In the genomic region with DNA sequence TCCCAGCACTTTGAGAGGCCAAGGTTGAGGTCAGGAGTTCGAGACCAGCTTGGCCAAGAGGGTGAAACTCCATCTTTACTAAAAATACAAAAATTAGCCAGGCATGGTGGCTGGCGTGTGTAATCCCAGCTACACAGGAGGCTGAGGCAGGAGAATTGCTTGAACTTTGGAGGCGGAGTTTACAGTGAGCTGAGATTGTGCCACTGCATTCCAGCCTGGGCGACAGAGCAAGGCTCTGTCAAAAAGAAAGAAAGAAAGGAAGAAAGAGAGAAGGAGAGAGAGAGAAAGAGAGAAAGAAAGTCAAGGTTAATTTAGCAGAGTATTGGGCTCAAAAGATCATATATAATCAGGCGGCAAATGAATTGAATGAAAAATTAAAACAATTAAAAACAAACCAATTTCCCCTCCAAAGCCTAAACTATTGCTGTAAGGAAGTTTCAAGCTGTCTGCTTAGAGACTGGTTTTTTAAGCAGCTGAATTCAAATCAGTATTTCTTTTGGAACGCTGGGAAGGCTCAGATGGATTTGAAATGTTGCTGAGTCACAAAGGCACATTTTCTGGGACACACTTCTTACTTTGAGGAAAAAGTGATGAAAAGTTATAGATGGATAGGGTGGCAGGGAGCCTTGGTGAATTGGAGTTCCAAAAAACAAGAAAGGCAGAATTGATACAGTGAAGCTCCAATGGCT, we compare ENCODE assay signal across 10 cellular contexts.
DNase-seq lines count a peak whose midpoint lies in the region; ATAC-seq and TF ChIP-seq lines count a peak whose summit lies in the region.
"Had no signal": no experiment of that assay in that cellular context is flagged by ENCODE, and none has a peak within 500 bp of the region (broad histone marks: within the 10 kb centered on the region; RNA-seq: fewer than 3 reads in every experiment).

No MANE protein-coding gene starts in this region.

- H3K79me1 ChIP-seq in trophoblast cell (ENCODE audit: low read length) = peaks cover 10% of the 10 kb centered on the region

- H3K9me2 ChIP-seq in SK-N-SH (no peaks in the 10 kb centered on the region), Karpas-422 (replicated peaks; ENCODE audit: insufficient read depth, low read length) (no peaks in the 10 kb centered on the region)

- H2BK120ac ChIP-seq in trophoblast cell (ENCODE audit: insufficient read depth, low read length, poor library complexity) = peak overlapping the region; percentile 72

- no peak overlapping the region for H2AK5ac ChIP-seq in trophoblast cell (ENCODE audit: low read length)

- peak overlapping the region; percentile 23 for H4K8ac ChIP-seq in trophoblast cell (ENCODE audit: low read depth, low read length)

- peak overlapping the region in 1 of 10 donors; percentile 54 for H3K4me3 Mint-ChIP-seq in naive thymus-derived CD4-positive, alpha-beta T cell

- peaks cover 0 to 5% (median 0%) of the 10 kb centered on the region in 11 donors for H3K9me3 Mint-ChIP-seq in naive thymus-derived CD4-positive, alpha-beta T cell

- peak overlapping the region; percentile 27 for H2BK12ac ChIP-seq in trophoblast cell (ENCODE audit: low read length)

- no peak overlapping the region for H3K23ac ChIP-seq in trophoblast cell (ENCODE audit: low read length)

- no peak overlapping the region for H3K4ac ChIP-seq in trophoblast cell (ENCODE audit: low read depth, low read length)

- H3F3A ChIP-seq in SK-N-SH (replicated peaks; ENCODE audit: insufficient read depth) = peaks cover 5% of the 10 kb centered on the region

- H3K18ac ChIP-seq in trophoblast cell (ENCODE audit: low read length) = no peak overlapping the region

- TF ChIP-seq POLR2A in esophagus muscularis mucosa (IDR thresholded peaks at IDR 0.05; ENCODE audit: low read depth) = no peak

- no peaks in the 10 kb centered on the region for H4K20me1 ChIP-seq in SK-N-SH (ENCODE audit: insufficient read depth)
- no peaks in the 10 kb centered on the region for H4K20me1 ChIP-seq in Karpas-422 (ENCODE audit: insufficient read depth, low read depth, low read length)

- H3K4me1 ChIP-seq in SK-N-SH (ENCODE audit: control insufficient read depth in 1 of 2, insufficient read depth in 2 of 2, low read depth in 1 of 2, low read length in 1 of 2) = peaks cover 0 to 8% of the 10 kb centered on the region in 2 experiments; a peak in 1 of 4 replicates
- H3K4me1 ChIP-seq in esophagus muscularis mucosa = peaks cover 11 to 41% (median 35%) of the 10 kb centered on the region in 4 donors
- H3K4me1 ChIP-seq in trophoblast cell (ENCODE audit: control insufficient read depth in 1 of 2, insufficient read depth in 2 of 2, low read length in 2 of 2) = peaks cover 13 to 16% of the 10 kb centered on the region in 2 experiments
- H3K4me1 ChIP-seq in Karpas-422 (ENCODE audit: low read length) = no peaks in the 10 kb centered on the region
- no peaks in the 10 kb centered on the region for H3K4me1 ChIP-seq in naive thymus-derived CD4-positive, alpha-beta T cell (ENCODE audit: control insufficient read depth in 2 of 2, insufficient read depth in 2 of 2, low read length in 2 of 2)

- H3K4me1 Mint-ChIP-seq in naive thymus-derived CD4-positive, alpha-beta T cell = peaks cover 0 to 66% (median 5%) of the 10 kb centered on the region in 7 donors

- no peak overlapping the region for H4K12ac ChIP-seq in trophoblast cell (ENCODE audit: low read depth, low read length)

- H3K36me3 Mint-ChIP-seq in naive thymus-derived CD4-positive, alpha-beta T cell = peaks cover 0 to 17% (median 0%) of the 10 kb centered on the region in 5 donors

- H3K14ac ChIP-seq in trophoblast cell (ENCODE audit: low read length) = no peak overlapping the region

- H3K4me2 ChIP-seq in SK-N-SH (peak overlapping the region; percentile 38; the same call in 1 of the 2 replicates), trophoblast cell (ENCODE audit: low read length) (no peak overlapping the region), Karpas-422 (ENCODE audit: low read depth, low read length, poor library complexity, severe bottlenecking) (no peak overlapping the region)

- WGBS in SK-N-SH (ENCODE audit: low lambda C conversion rate) = 89% methylated on average over 6 of the region's 6 CpGs
- WGBS in esophagus muscularis mucosa = 58% methylated on average over 6 of the region's 6 CpGs
- WGBS in trophoblast cell (ENCODE audit: extremely low coverage, insufficient coverage, insufficient read length) = no CpG with 5 or more reads among the region's 6 CpGs

- H3K4me3 ChIP-seq in AG10803 (ENCODE audit: low read length) (no peak overlapping the region), SK-N-SH (ENCODE audit: low read depth in 2 of 2, low read length in 1 of 2) (no peak overlapping the region), esophagus muscularis mucosa (peak overlapping the region in 1 of 4 donors; percentile 7), trophoblast cell (ENCODE audit: low read depth, low read length) (no peak overlapping the region), Karpas-422 (ENCODE audit: low read length) (no peak overlapping the region)
- no peak overlapping the region for H3K4me3 ChIP-seq in naive thymus-derived CD4-positive, alpha-beta T cell (ENCODE audit: low read length)
- H3K4me3 ChIP-seq: testis had no signal

- 0 out of 2 replicates have a peak overlapping the region, but pooled peaks have one; percentile 1 for H2AFZ ChIP-seq in SK-N-SH (ENCODE audit: low read depth)
- H2AFZ ChIP-seq in trophoblast cell (ENCODE audit: insufficient read depth, low read length, poor library complexity) = no peak overlapping the region
- no peak overlapping the region for H2AFZ ChIP-seq in Karpas-422 (ENCODE audit: low read length)

- DNase-seq in AG10803 (ENCODE audit: low read depth) (peak; percentile 36), SK-N-SH (no peak), esophagus muscularis mucosa (ENCODE audit: extremely low spot score) (no peak), trophoblast cell (peak in 1 of 2 donors; percentile 37), HPDE6-E6E7 (ENCODE audit: extremely low spot score) (no peak), Karpas-422 (no peak), left colon (no peak)
- DNase-seq in naive thymus-derived CD4-positive, alpha-beta T cell = no peak
- DNase-seq: activated CD4-positive, alpha-beta T cell treated with anti-CD3 and anti-CD28 coated beads for 4 hours; testis had no signal

- H3K27ac Mint-ChIP-seq in naive thymus-derived CD4-positive, alpha-beta T cell = peak overlapping the region in 1 of 9 donors; percentile 78

- H3K79me2 ChIP-seq in SK-N-SH (ENCODE audit: insufficient read depth) (no peaks in the 10 kb centered on the region), trophoblast cell (ENCODE audit: control insufficient read depth, insufficient read depth, low read length, poor library complexity) (no peaks in the 10 kb centered on the region), Karpas-422 (ENCODE audit: low read length) (no peaks in the 10 kb centered on the region)

- TF ChIP-seq RAD21 in SK-N-SH (IDR thresholded peaks at IDR 0.05; ENCODE audit: low read length) = no peak

- no peak for TF ChIP-seq CTCF in AG10803 (conservative IDR thresholded peaks at IDR 0.05; ENCODE audit: low read length)
- no peak for TF ChIP-seq CTCF in SK-N-SH (IDR thresholded peaks at IDR 0.05)
- no peak for TF ChIP-seq CTCF in esophagus muscularis mucosa (IDR thresholded peaks at IDR 0.05)

- intact Hi-C loops in esophagus muscularis mucosa (cut with DNase I) = no loop called here
- intact Hi-C loops in left colon (cut with DNase I, micrococcal nuclease) = no loop called here
- intact Hi-C loops in naive thymus-derived CD4-positive, alpha-beta T cell (cut with micrococcal nuclease) = loop anchor here in 1 of 2 donors (1.0 kb wide), 1 partner anchor 9 kb away; no protein-coding TSS in a partner anchor

- CTCF ChIA-PET in SK-N-SH (lab: Yijun Ruan, JAX) = interaction anchor here (0.7 kb wide), 1 partner anchor 437 kb away, joined by 4 read pairs; no protein-coding TSS in a partner anchor
- CTCF ChIA-PET in naive thymus-derived CD4-positive, alpha-beta T cell (lab: Charles Lee) = no interaction called here

- no peak overlapping the region for H4K91ac ChIP-seq in trophoblast cell (ENCODE audit: low read depth, low read length)

- no peaks in the 10 kb centered on the region for H3K27me3 Mint-ChIP-seq in naive thymus-derived CD4-positive, alpha-beta T cell

- no peak overlapping the region for H2BK5ac ChIP-seq in trophoblast cell (ENCODE audit: low read depth, low read length, poor library complexity)

- no peak for ATAC-seq in left colon
- no peak for ATAC-seq in naive thymus-derived CD4-positive, alpha-beta T cell

- H3K9ac ChIP-seq in SK-N-SH (no peak overlapping the region), trophoblast cell (ENCODE audit: low read length) (no peak overlapping the region), Karpas-422 (ENCODE audit: low read length) (no peak overlapping the region)

- no peaks in the 10 kb centered on the region for H3K27me3 ChIP-seq in SK-N-SH (ENCODE audit: insufficient read depth)
- no peaks in the 10 kb centered on the region for H3K27me3 ChIP-seq in esophagus muscularis mucosa
- no peaks in the 10 kb centered on the region for H3K27me3 ChIP-seq in trophoblast cell (ENCODE audit: insufficient read depth, low read length)
- H3K27me3 ChIP-seq in Karpas-422 (ENCODE audit: low read length) = no peaks in the 10 kb centered on the region
- no peaks in the 10 kb centered on the region for H3K27me3 ChIP-seq in naive thymus-derived CD4-positive, alpha-beta T cell (ENCODE audit: control insufficient read depth in 2 of 2, insufficient read depth in 2 of 2, low read length in 2 of 2)
- H3K27me3 ChIP-seq: testis had no signal

- TF ChIP-seq EP300 in SK-N-SH (IDR thresholded peaks at IDR 0.05; ENCODE audit: borderline replicate concordance in 1 of 2, low read depth in 1 of 2, low read length in 1 of 2) = no peak
- no peak for TF ChIP-seq EP300 in esophagus muscularis mucosa (IDR thresholded peaks at IDR 0.05)

- POLR2A ChIA-PET in SK-N-SH (lab: Yijun Ruan, JAX) = interaction anchor here (1.0 kb wide), 1 partner anchor 8 kb away, joined by 3 read pairs; no protein-coding TSS in a partner anchor
- POLR2A ChIA-PET in naive thymus-derived CD4-positive, alpha-beta T cell (lab: Charles Lee) = interaction anchor here (0.7 kb wide), 1 partner anchor 8 kb away, joined by 4 read pairs; no protein-coding TSS in a partner anchor

- H3K9me3 ChIP-seq in SK-N-SH (no peaks in the 10 kb centered on the region), esophagus muscularis mucosa (no peaks in the 10 kb centered on the region), trophoblast cell (ENCODE audit: insufficient read depth, low read depth, low read length) (no peaks in the 10 kb centered on the region), Karpas-422 (ENCODE audit: low read length) (no peaks in the 10 kb centered on the region)
- H3K9me3 ChIP-seq in naive thymus-derived CD4-positive, alpha-beta T cell (ENCODE audit: control insufficient read depth in 2 of 3, low read length in 3 of 3) = no peaks in the 10 kb centered on the region
- H3K9me3 ChIP-seq: testis had no signal

- H3K36me3 ChIP-seq in SK-N-SH (replicated peaks in 1 of 2; ENCODE audit: control insufficient read depth in 1 of 2, insufficient read depth in 2 of 2, low read length in 1 of 2) (no peaks in the 10 kb centered on the region), esophagus muscularis mucosa (no peaks in the 10 kb centered on the region), trophoblast cell (ENCODE audit: control insufficient read depth in 1 of 2, insufficient read depth in 2 of 2, low read length in 2 of 2) (no peaks in the 10 kb centered on the region), Karpas-422 (ENCODE audit: insufficient read depth, low read length) (no peaks in the 10 kb centered on the region)
- H3K36me3 ChIP-seq in naive thymus-derived CD4-positive, alpha-beta T cell (ENCODE audit: control insufficient read depth in 2 of 3, insufficient read depth in 3 of 3, low read length in 3 of 3) = no peaks in the 10 kb centered on the region

- H3K27ac ChIP-seq in SK-N-SH (ENCODE audit: low read depth in 2 of 2, low read length in 1 of 2) = peak overlapping the region in 1 of 2 experiments; percentile 42; a peak in 2 of 4 replicates
- H3K27ac ChIP-seq in esophagus muscularis mucosa (replicated peaks in 1 of 4) = peak overlapping the region; percentile 58 to 79 (median 64)
- H3K27ac ChIP-seq in trophoblast cell (ENCODE audit: low read depth, low read length) = peak overlapping the region; percentile 5
- H3K27ac ChIP-seq in Karpas-422 (ENCODE audit: low read length) = no peak overlapping the region
- H3K27ac ChIP-seq in naive thymus-derived CD4-positive, alpha-beta T cell (ENCODE audit: low read depth, low read length) = no peak overlapping the region

Comparison
In these comparisons a context has a peak if more than half of its experiments do, and no peak if none do; other contexts are left out.
1. H3K27ac ChIP-seq: peak in esophagus muscularis mucosa (4 of 4) and trophoblast cell (single experiment); none in Karpas-422 (single experiment) and naive thymus-derived CD4-positive, alpha-beta T cell (single experiment).